1 cellular context compared by ENCODE assay signal in genomic region chr12:3135522-3136461, GRCh38.
TF ChIP-seq lines count a peak whose summit lies in the region.

No MANE protein-coding gene starts in this region.

TF ChIP-seq in SK-N-SH treated with all-trans-retinoic acid at 6 μM for 48 hours, 23 proteins besides CTCF, POLR2A, EP300 and RAD21 (continued from another document):
- TF ChIP-seq CSRNP3 (CRISPR knock-in tag; IDR thresholded peaks at IDR 0.05), result no peak
- no peak for TF ChIP-seq POU6F1 (CRISPR knock-in tag; IDR thresholded peaks at IDR 0.05; ENCODE audit: borderline replicate concordance, low read depth)
- no peak for TF ChIP-seq TOX (CRISPR knock-in tag; IDR thresholded peaks at IDR 0.05; ENCODE audit: borderline replicate concordance)
- no peak for TF ChIP-seq ARNTL (CRISPR knock-in tag; IDR thresholded peaks at IDR 0.05; ENCODE audit: borderline replicate concordance, low read depth)
- TF ChIP-seq ZFP3 (CRISPR knock-in tag; IDR thresholded peaks at IDR 0.05), result no peak
- no peak for TF ChIP-seq ISL1 (CRISPR knock-in tag; IDR thresholded peaks at IDR 0.05)
